In genomic region chr3:134485620-134486576, GRCh38 we compare ENCODE assay signal across 8 cellular contexts. TPM values are rescaled to one million over a fixed set of nuclear protein-coding genes. Genes with fewer than 3 reads are reported as not detected.
DNase-seq lines count a peak whose midpoint lies in the region; ATAC-seq and TF ChIP-seq lines count a peak whose summit lies in the region.

Gene ANAPC13, minus strand, starts transcription at chr3:134485985. Its CDS starts 3,081 bp downstream, at chr3:134482904.
Gene CEP63, plus strand, starts transcription at chr3:134486057. Its CDS starts 9,264 bp downstream, at chr3:134495321.

- TF ChIP-seq CTCF in BJ (IDR thresholded peaks at IDR 0.05; ENCODE audit: insufficient read depth, low read depth, low read length) (no peak), coronary artery (IDR thresholded peaks at IDR 0.05) (no peak)

- peak within 1 kb of the TSS; percentile 85 for H3K4me3 Mint-ChIP-seq in activated CD4-positive, alpha-beta T cell treated with anti-CD3 and anti-CD28 coated beads, Interleukin-2, amount 10 ng/mL, durations not matched to agents 24 days and 14 days

- intact Hi-C loops in activated CD4-positive, alpha-beta T cell treated with anti-CD3 and anti-CD28 coated beads, Interleukin-2, amount 10 ng/mL, durations not matched to agents 24 days and 14 days (cut with micrococcal nuclease): loop anchor here (1.0 to 10.0 kb wide), 9 partner anchors 236 to 1763 kb away; partner anchors contain the start of genes CDV3, MSL2, NPHP3 and RYK

- DNase-seq in BJ (ENCODE audit: low read depth) (peak; percentile 98), NCI-H526 treated with DMSO at 0.1 percent for 48 hours (lab: John Stamatoyannopoulos, UW) (peak; percentile 97), coronary artery (ENCODE audit: low spot score) (peak; percentile 99), left kidney (ENCODE audit: low read depth, low spot score) (peak; percentile 100)
- peak; percentile 97 for DNase-seq in activated CD4-positive, alpha-beta T cell treated with anti-CD3 and anti-CD28 coated beads, Interleukin-2, amount 10 ng/mL, durations not matched to agents 24 days and 14 days
- peak; percentile 89 to 93 for DNase-seq in stimulated activated CD4-positive, alpha-beta T cell treated with anti-CD3 and anti-CD28 coated beads, Interleukin-2, amount 100 ng/mL, for 24 hours

- ATAC-seq in GM19324 (IDR thresholded peaks at IDR 0.05; ENCODE audit: low FRiP score, unreplicated experiment) (peak; percentile 89), HG03469 (IDR thresholded peaks at IDR 0.05; ENCODE audit: unreplicated experiment) (peak; percentile 64)

- H3K27ac Mint-ChIP-seq in activated CD4-positive, alpha-beta T cell treated with anti-CD3 and anti-CD28 coated beads, Interleukin-2, amount 10 ng/mL, durations not matched to agents 24 days and 14 days: peak within 1 kb of the TSS; percentile 98

- no peaks in the 10 kb centered on the region for H3K9me3 Mint-ChIP-seq in activated CD4-positive, alpha-beta T cell treated with anti-CD3 and anti-CD28 coated beads, Interleukin-2, amount 10 ng/mL, durations not matched to agents 24 days and 14 days

- H3K27me3 ChIP-seq in BJ (ENCODE audit: control insufficient read depth, insufficient read depth, low read length): no peaks in the 10 kb centered on the region

- H3K36me3 ChIP-seq in BJ (ENCODE audit: control insufficient read depth, insufficient read depth, low read length): peaks cover 1% of the 10 kb centered on the region; the same call in 1 of the 2 replicates

- H3K36me3 Mint-ChIP-seq in activated CD4-positive, alpha-beta T cell treated with anti-CD3 and anti-CD28 coated beads, Interleukin-2, amount 10 ng/mL, durations not matched to agents 24 days and 14 days (ENCODE audit: low read depth): peaks cover 16% of the 10 kb centered on the region

- POLR2A ChIA-PET in BJ (lab: Charles Lee): interaction anchor here (0.6 to 1.4 kb wide), 5 partner anchors 21 to 154 kb away, joined by 3 to 5 read pairs (median 3); no protein-coding TSS in a partner anchor

- H3K27me3 Mint-ChIP-seq in activated CD4-positive, alpha-beta T cell treated with anti-CD3 and anti-CD28 coated beads, Interleukin-2, amount 10 ng/mL, durations not matched to agents 24 days and 14 days: no peaks in the 10 kb centered on the region

- CTCF ChIA-PET in BJ (lab: Yijun Ruan, JAX): interaction anchor here (1.0 to 8.5 kb wide), 6 partner anchors 12 to 273 kb away, joined by 3 to 114 read pairs (median 4); no protein-coding TSS in a partner anchor

- H3K4me1 Mint-ChIP-seq in activated CD4-positive, alpha-beta T cell treated with anti-CD3 and anti-CD28 coated beads, Interleukin-2, amount 10 ng/mL, durations not matched to agents 24 days and 14 days: peaks cover 38% of the 10 kb centered on the region

- H3K4me3 ChIP-seq in BJ (ENCODE audit: low read depth, low read length) (peak within 1 kb of the TSS; percentile 85), coronary artery (peak within 1 kb of the TSS; percentile 97)

- peak within 1 kb of the TSS; percentile 98 to 99 for H3K27ac ChIP-seq in coronary artery

RNA-seq across cellular contexts. Expression of gene ANAPC13, which starts in this region (rescaled TPM):
- 54.6 and 115 TPM in 2 replicates for polyA plus RNA-seq in BJ (2011; rRNA removed)
- polyA minus RNA-seq in BJ (2011; rRNA and poly(A)+ RNA removed): 16.9 and 17.6 TPM in 2 replicates
- 29.7 and 30.0 TPM in 2 replicates for total RNA-seq in activated CD4-positive, alpha-beta T cell treated with anti-CD3 and anti-CD28 coated beads, Interleukin-2, amount 10 ng/mL, durations not matched to agents 24 days and 14 days

RNA-seq across cellular contexts. Expression of gene CEP63, which starts in this region (rescaled TPM):
- polyA plus RNA-seq in BJ (2011; rRNA removed): 6.4 and 14.5 TPM in 2 replicates
- 4.8 and 9.7 TPM in 2 replicates for polyA minus RNA-seq in BJ (2011; rRNA and poly(A)+ RNA removed)
- total RNA-seq in activated CD4-positive, alpha-beta T cell treated with anti-CD3 and anti-CD28 coated beads, Interleukin-2, amount 10 ng/mL, durations not matched to agents 24 days and 14 days: 18.6 and 20.5 TPM in 2 replicates

Comparison
In these comparisons a context has a peak if more than half of its experiments do, and no peak if none do; other contexts are left out.
1. Peak in every context shown above with its lines: DNase-seq, ATAC-seq, H3K4me3 ChIP-seq and H3K27ac ChIP-seq.